ENCODE assay signal across 8 cellular contexts in genomic region chr1:83487460-83487859, GRCh38.
A peak's percentile ranks its signal among the peaks of the same experiment; 100 is the strongest.
DNase-seq lines count a peak whose midpoint lies in the region; ATAC-seq, FAIRE-seq and TF ChIP-seq lines count a peak whose summit lies in the region.
"Not testable (repeated sequence)": the region's sequence is repeated elsewhere in the genome, so short reads cannot be mapped to it uniquely, and the experiment has no call there.

No MANE protein-coding gene starts in this region.

- not testable (repeated sequence) for H3K36me3 Mint-ChIP-seq in T-helper 17 cell (ENCODE audit: low read depth); activated naive CD8-positive, alpha-beta T cell

- H3K9me3 ChIP-seq in T-helper 17 cell (ENCODE audit: control insufficient read depth, low read length, poor library complexity, severe bottlenecking): not testable (repeated sequence)

- not testable (repeated sequence) for H3K4me1 Mint-ChIP-seq in T-helper 17 cell
- H3K4me1 Mint-ChIP-seq in activated naive CD8-positive, alpha-beta T cell (ENCODE audit: low read depth): peaks cover 40% of the 10 kb centered on the region

- DNase-seq in GM12891 (ENCODE audit: insufficient read length, low spot score); T-helper 17 cell: not testable (repeated sequence)

- TF ChIP-seq POLR2A in GM12891 (IDR thresholded peaks at IDR 0.05; ENCODE audit: low read depth, low read length): not testable (repeated sequence)

- peak; percentile 86 for FAIRE-seq in GM12891 (lab: Jason Lieb, UNC)

- ATAC-seq in GM18907 (IDR thresholded peaks at IDR 0.05; ENCODE audit: unreplicated experiment): peak; percentile 53
- ATAC-seq in GM19455 (IDR thresholded peaks at IDR 0.05; ENCODE audit: unreplicated experiment): peak; percentile 42
- peak; percentile 36 for ATAC-seq in GM21723 (IDR thresholded peaks at IDR 0.05; ENCODE audit: unreplicated experiment)
- ATAC-seq in HG02852 (IDR thresholded peaks at IDR 0.05; ENCODE audit: unreplicated experiment): peak; percentile 46
- peak; percentile 21 for ATAC-seq in HG03175 (IDR thresholded peaks at IDR 0.05; ENCODE audit: unreplicated experiment)
- not testable (repeated sequence) for ATAC-seq in T-helper 17 cell

- H3K27ac Mint-ChIP-seq in T-helper 17 cell: peak overlapping the region; percentile 37
- peak overlapping the region; percentile 92 for H3K27ac Mint-ChIP-seq in activated naive CD8-positive, alpha-beta T cell

- H3K4me3 Mint-ChIP-seq in T-helper 17 cell; activated naive CD8-positive, alpha-beta T cell: not testable (repeated sequence)

- H3K27me3 Mint-ChIP-seq in T-helper 17 cell; activated naive CD8-positive, alpha-beta T cell: not testable (repeated sequence)

- not testable (repeated sequence) for H3K9me3 Mint-ChIP-seq in activated naive CD8-positive, alpha-beta T cell (ENCODE audit: low read depth)
